Comparison of ENCODE assay signal across 20 cellular contexts in the genomic region with DNA sequence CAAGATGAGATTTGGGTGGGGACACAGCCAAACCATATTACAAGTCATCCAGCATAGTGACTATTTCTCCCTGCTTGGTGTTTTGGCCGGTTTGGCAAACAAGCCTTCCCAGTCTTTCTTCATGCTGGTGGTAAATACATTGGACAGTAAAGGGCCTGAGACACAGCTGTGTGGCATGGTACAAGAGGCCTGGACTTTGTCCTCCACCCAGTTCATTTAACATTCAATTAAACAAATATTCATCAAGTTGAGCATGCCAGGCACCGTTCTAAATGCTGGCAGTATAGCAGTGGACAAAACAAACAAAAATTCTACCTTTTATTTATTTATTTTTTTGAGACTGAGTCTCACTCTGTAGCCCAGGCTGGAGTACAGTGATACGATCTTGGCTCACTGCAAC.
"Had no signal": no experiment of that assay in that cellular context is flagged by ENCODE, and none has a peak within 500 bp of the region (broad histone marks: within the 10 kb centered on the region; RNA-seq: fewer than 3 reads in every experiment).

No MANE protein-coding gene starts in this region.

- DNase-seq: IMR-90, Karpas-422, MG63, NCI-H1092, NCI-H1105 treated with DMSO at 0.1 percent for 48 hours, NCI-H1417 treated with DMSO at 0.1 percent for 48 hours, NCI-H187, NCI-H2029, NCI-H2081 treated with DMSO at 0.1 percent for 48 hours, NCI-H2171, NCI-H226, NCI-H446, NCI-H510A, NCI-H524 treated with DMSO at 0.1 percent for 48 hours, Right ventricle myocardium superior, RPMI8226, SIG-M5 had no signal

- H3K4me1 ChIP-seq: SJSA1 had no signal

- H3K27me3 ChIP-seq: MG63, SJSA1 had no signal

- H3K4me3 ChIP-seq: MG63, SJSA1, SK-N-MC had no signal

- H3K9me3 ChIP-seq: MG63, SJSA1 had no signal

- H3K27ac ChIP-seq: HL-60, SJSA1, SK-N-MC had no signal

- H3K36me3 ChIP-seq: MG63, SJSA1 had no signal
